Comparison of ENCODE assay signal across 8 cellular contexts in genomic region chr17:39671651-39672521, GRCh38. TPM values are rescaled to one million over a fixed set of nuclear protein-coding genes. Genes with fewer than 3 reads are reported as not detected.
DNase-seq lines count a peak whose midpoint lies in the region; ATAC-seq and TF ChIP-seq lines count a peak whose summit lies in the region.

No MANE protein-coding gene starts in this region.

- peaks cover 52% of the 10 kb centered on the region for H3K4me1 ChIP-seq in body of pancreas

- ATAC-seq in body of pancreas (peak; percentile 22), GM18907 (IDR thresholded peaks at IDR 0.05; ENCODE audit: unreplicated experiment) (no peak), sciatic nerve (no peak), GM19324 (IDR thresholded peaks at IDR 0.05; ENCODE audit: low FRiP score, unreplicated experiment) (no peak)

- WGBS in body of pancreas, 2 donors, result 22 to 23% methylated on average over 16 to 19 of the region's 19 CpGs

- H3K4me3 ChIP-seq in LNCaP clone FGC (ENCODE audit: low read depth, low read length) (no peak overlapping the region), body of pancreas (no peak overlapping the region)

- intact Hi-C loops in body of pancreas (cut with DNase I), result no loop called here
- intact Hi-C loops in sciatic nerve (cut with DNase I), result loop anchor here (5.0 kb wide), 1 partner anchor 50 kb away; no protein-coding TSS in a partner anchor

- DNase-seq in D341Med (ENCODE audit: low spot score) (peak; percentile 83), LNCaP clone FGC (ENCODE audit: low read depth) (no peak), body of pancreas (peak; percentile 37 to 58 (median 52)), left kidney (ENCODE audit: low read depth, low spot score) (peak; percentile 79), mesenteric fat pad (ENCODE audit: low spot score) (no peak), sciatic nerve (ENCODE audit: low spot score) (no peak)

- H3K36me3 ChIP-seq in body of pancreas (replicated peaks in 1 of 2; ENCODE audit: insufficient read depth in 1 of 2, low read depth in 2 of 2), result no peaks in the 10 kb centered on the region

- TF ChIP-seq POLR2A in body of pancreas (IDR thresholded peaks at IDR 0.05), result peak in 1 of 3 donors; percentile 8

- no peaks in the 10 kb centered on the region for H3K27me3 ChIP-seq in body of pancreas

- H3K9me3 ChIP-seq in body of pancreas, result no peaks in the 10 kb centered on the region

- H3K27ac ChIP-seq in body of pancreas, result no peak overlapping the region

- TF ChIP-seq CTCF in LNCaP clone FGC (IDR thresholded peaks at IDR 0.05; ENCODE audit: control insufficient read depth, extremely low read depth, insufficient read depth) (peak; percentile 68), body of pancreas (IDR thresholded peaks at IDR 0.05) (peak; percentile 25 to 64 (median 45))

RNA-seq across cellular contexts. Expression of gene PNMT, which starts 3.6 kb away (rescaled TPM):
- total RNA-seq in body of pancreas (1 to 10 TPM; 1.3 to 2.6 TPM), mesenteric fat pad (0.35 TPM), sciatic nerve (1.3 TPM)

RNA-seq across cellular contexts. Expression of gene TCAP, which starts 6.7 kb away (rescaled TPM):
- total RNA-seq in body of pancreas, result under 1 TPM in 1 of 2 donors, not detected in 1; 0.26 TPM
- total RNA-seq in mesenteric fat pad, result 0.64 TPM
- 2.0 TPM for total RNA-seq in sciatic nerve

RNA-seq across cellular contexts. Expression of gene PGAP3, which starts 16.0 kb away (rescaled TPM):
- total RNA-seq in body of pancreas (10 to 100 TPM; 13.8 to 33.2 TPM), mesenteric fat pad (13.6 TPM), sciatic nerve (16.0 TPM)

RNA-seq across cellular contexts. Expression of gene ERBB2, which starts 28.0 kb away (rescaled TPM):
- 10 to 100 TPM; 52.4 to 65.3 TPM for total RNA-seq in body of pancreas
- total RNA-seq in mesenteric fat pad, result 21.9 TPM
- total RNA-seq in sciatic nerve, result 131 TPM

RNA-seq across cellular contexts. Expression of gene STARD3, which starts 34.9 kb away (rescaled TPM):
- total RNA-seq in body of pancreas (10 to 100 TPM; 30.1 to 63.9 TPM), mesenteric fat pad (49.2 TPM), sciatic nerve (81.8 TPM)

Comparison
In these comparisons a context has a peak if more than half of its experiments do, and no peak if none do; other contexts are left out.
1. DNase-seq: peak in D341Med (single experiment), body of pancreas (4 of 4) and left kidney (single experiment); none in LNCaP clone FGC (single experiment), mesenteric fat pad (single experiment) and sciatic nerve (single experiment).